9 cellular contexts compared by ENCODE assay signal in the genomic region with DNA sequence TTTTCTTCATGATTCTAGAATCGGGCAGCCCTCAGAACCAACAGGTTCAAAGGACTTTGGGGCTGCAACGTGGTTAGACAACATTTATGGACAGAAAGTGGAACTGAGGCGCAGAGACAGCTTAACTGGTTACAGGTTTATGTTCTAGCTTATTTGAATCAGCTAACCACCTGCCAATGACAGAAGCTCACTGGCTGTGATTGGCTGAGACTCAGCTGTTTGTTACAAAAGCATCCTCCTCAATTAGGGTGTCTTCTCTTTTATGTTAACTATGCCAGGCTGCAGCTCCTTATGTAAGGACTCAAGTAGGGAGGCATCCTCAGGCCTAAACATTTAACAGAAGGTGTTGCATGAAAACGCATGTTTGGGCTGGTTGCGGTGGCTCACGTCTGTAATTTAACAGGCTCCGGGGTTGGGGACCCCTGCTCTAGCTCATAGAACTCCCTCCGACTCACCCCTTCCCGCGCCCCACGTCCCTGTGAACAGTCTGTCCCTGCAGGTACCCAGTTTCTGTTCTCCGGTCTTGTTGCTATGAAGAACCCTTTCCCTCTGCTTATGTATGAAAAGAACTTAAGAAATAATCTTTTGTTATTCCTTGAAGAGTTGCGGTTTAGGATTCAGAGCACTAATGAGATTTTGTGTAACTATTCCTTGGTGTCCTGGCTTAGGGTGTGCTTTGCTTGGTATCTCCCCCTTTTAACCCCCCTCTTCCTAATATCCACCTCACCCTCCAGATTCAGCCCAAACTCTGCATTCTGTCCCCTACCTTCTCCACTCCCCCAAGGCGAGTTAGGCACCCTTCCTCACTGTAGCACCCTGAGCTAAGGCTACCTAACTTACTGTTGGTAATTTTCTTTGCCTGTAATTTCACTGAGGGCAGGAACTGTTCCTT. TPM values are rescaled to one million over a fixed set of nuclear protein-coding genes. Genes with fewer than 3 reads are reported as not detected.
DNase-seq lines count a peak whose midpoint lies in the region; ATAC-seq, FAIRE-seq and TF ChIP-seq lines count a peak whose summit lies in the region.
"Had no signal": no experiment of that assay in that cellular context is flagged by ENCODE, and none has a peak within 500 bp of the region (broad histone marks: within the 10 kb centered on the region; RNA-seq: fewer than 3 reads in every experiment).

No MANE protein-coding gene starts in this region.

- no peak for FAIRE-seq in HepG2 (lab: Jason Lieb, UNC)

- H3K4me3 ChIP-seq in HepG2 (replicated peaks in 1 of 3; ENCODE audit: insufficient read depth in 1 of 3, low read depth in 2 of 3, low read length in 3 of 3) (no peak overlapping the region), right lobe of liver (no peak overlapping the region), mesendoderm (ENCODE audit: low read length) (no peak overlapping the region), hepatocyte (no peak overlapping the region)

- no peak overlapping the region for H2BK5ac ChIP-seq in mesendoderm (ENCODE audit: low read length)

- H3K4me2 ChIP-seq in HepG2 (ENCODE audit: low read depth, low read length) = peak overlapping the region; percentile 96
- no peak overlapping the region for H3K4me2 ChIP-seq in mesendoderm (ENCODE audit: low read length)
- no peak overlapping the region for H3K4me2 ChIP-seq in hepatocyte

- H2AK5ac ChIP-seq in mesendoderm (ENCODE audit: low read length) = no peak overlapping the region

- no peak overlapping the region for H2AFZ ChIP-seq in HepG2 (ENCODE audit: low read length)
- H2AFZ ChIP-seq in hepatocyte = no peak overlapping the region

- H3K9me2 ChIP-seq in hepatocyte (replicated peaks; ENCODE audit: insufficient read depth) = no peaks in the 10 kb centered on the region

- no peak overlapping the region for H3K23ac ChIP-seq in mesendoderm (ENCODE audit: low read length)

- in situ Hi-C loops in HepG2 (cut with HindIII; ENCODE audit: extremely low pct_ligation_motif_present, low pct_unique_long_range_greater_than_20kb) = no loop called here

- no peaks in the 10 kb centered on the region for H3K27me3 Mint-ChIP-seq in activated naive CD8-positive, alpha-beta T cell

- TF ChIP-seq EP300 in HepG2 (IDR thresholded peaks at IDR 0.05; ENCODE audit: low read depth in 2 of 2, low read length in 2 of 2) (no peak), HepG2 (CRISPR knock-in tag; IDR thresholded peaks at IDR 0.05; ENCODE audit: borderline replicate concordance) (no peak)

- WGBS in HepG2 (ENCODE audit: low lambda C conversion rate) = 94% methylated on average over 14 of the region's 14 CpGs
- 93% methylated on average over 3 of the region's 14 CpGs for WGBS in right lobe of liver (ENCODE audit: insufficient coverage, low coverage, low lambda C conversion rate, missing lambda C conversion rate)
- no CpG with 5 or more reads among the region's 14 CpGs for WGBS in mesendoderm (ENCODE audit: extremely low coverage, insufficient coverage, low lambda C conversion rate)
- WGBS in hepatocyte (ENCODE audit: low lambda C conversion rate, missing lambda C conversion rate) = 97% methylated on average over 14 of the region's 14 CpGs

- H3K18ac ChIP-seq in mesendoderm (ENCODE audit: low read length) = no peak overlapping the region

- H3K4me1 Mint-ChIP-seq in activated naive CD8-positive, alpha-beta T cell (ENCODE audit: low read depth) = peaks cover 33% of the 10 kb centered on the region

- H3K56ac ChIP-seq in mesendoderm (ENCODE audit: low read length) = no peak overlapping the region

- no peak overlapping the region for H2BK120ac ChIP-seq in mesendoderm (ENCODE audit: low read depth, low read length)

- H4K20me1 ChIP-seq in HepG2 (ENCODE audit: insufficient read depth, low read length) (peaks cover 24% of the 10 kb centered on the region), hepatocyte (ENCODE audit: insufficient read depth, poor library complexity, severe bottlenecking) (peaks cover 20% of the 10 kb centered on the region)

- H3K9ac ChIP-seq in HepG2 (ENCODE audit: insufficient read depth, low read depth, low read length) = peak overlapping the region; percentile 88; the same call in 1 of the 2 replicates
- no peak overlapping the region for H3K9ac ChIP-seq in mesendoderm (ENCODE audit: low read length)

- no peaks in the 10 kb centered on the region for H3K36me3 ChIP-seq in HepG2 (replicated peaks in 1 of 2; ENCODE audit: control insufficient read depth in 1 of 2, insufficient read depth in 2 of 2, low read length in 2 of 2)
- H3K36me3 ChIP-seq in right lobe of liver = no peaks in the 10 kb centered on the region
- no peaks in the 10 kb centered on the region for H3K36me3 ChIP-seq in mesendoderm (ENCODE audit: control insufficient read depth, insufficient read depth, low read length)
- no peaks in the 10 kb centered on the region for H3K36me3 ChIP-seq in hepatocyte (replicated peaks; ENCODE audit: insufficient read depth, low read depth)

- H3K4me1 ChIP-seq in HepG2 (ENCODE audit: insufficient read depth, low read length) (peaks cover 87% of the 10 kb centered on the region), right lobe of liver (peaks cover 0 to 9% (median 3%) of the 10 kb centered on the region in 4 donors), mesendoderm (ENCODE audit: control insufficient read depth, low read depth, low read length) (peaks cover 2% of the 10 kb centered on the region), hepatocyte (ENCODE audit: insufficient read depth) (peaks cover 21% of the 10 kb centered on the region)

- H3K36me3 Mint-ChIP-seq in activated naive CD8-positive, alpha-beta T cell = no peaks in the 10 kb centered on the region

- DNase-seq in HepG2 (ENCODE audit: low spot score) = no peak
- DNase-seq in right lobe of liver = no peak
- no peak for DNase-seq in mesendoderm
- DNase-seq in hepatocyte (ENCODE audit: low spot score) = no peak
- DNase-seq in NCI-H524 treated with DMSO at 0.1 percent for 48 hours (lab: John Stamatoyannopoulos, UW) = no peak
- DNase-seq in stimulated activated naive CD4-positive, alpha-beta T cell (lab: John Stamatoyannopoulos, UW) = no peak

- H3K27ac Mint-ChIP-seq in activated naive CD8-positive, alpha-beta T cell = peak overlapping the region; percentile 83

- POLR2A ChIA-PET in HepG2 (lab: Yijun Ruan, JAX) = interaction anchor here (0.7 to 3.1 kb wide), 9 partner anchors 10 to 86 kb away, joined by 3 to 12 read pairs (median 6); partner anchors contain the start of gene DYNLT1

- ATAC-seq in HepG2 (no peak), right lobe of liver (no peak), GM18868 (IDR thresholded peaks at IDR 0.05; ENCODE audit: unreplicated experiment) (no peak)

- TF ChIP-seq CTCF in HepG2 (CRISPR knock-in tag; IDR thresholded peaks at IDR 0.05) = no peak
- TF ChIP-seq CTCF in right lobe of liver (IDR thresholded peaks at IDR 0.05) = no peak
- no peak for TF ChIP-seq CTCF in hepatocyte (IDR thresholded peaks at IDR 0.05; ENCODE audit: poor library complexity)

- H4K5ac ChIP-seq in mesendoderm (ENCODE audit: low read length) = no peak overlapping the region

- H3K79me2 ChIP-seq in HepG2 (ENCODE audit: insufficient read depth, low read length) (peaks cover 35% of the 10 kb centered on the region), mesendoderm (ENCODE audit: control insufficient read depth, insufficient read depth, low read length) (peaks cover 28% of the 10 kb centered on the region), hepatocyte (peaks cover 34% of the 10 kb centered on the region)

- no TSS peak for BruUV-seq in HepG2 (replicated peaks; lab: Mats Ljungman, UMichigan)

- CTCF ChIA-PET in HepG2 (lab: Yijun Ruan, JAX; ENCODE audit: low intra/inter-chr PET ratio, low total read pairs) = no interaction called here

- TF ChIP-seq RAD21 in HepG2 (CRISPR knock-in tag; IDR thresholded peaks at IDR 0.05) = no peak

- intact Hi-C loops in HepG2 (cut with micrococcal nuclease; ENCODE audit: unreplicated experiment) = no loop called here
- intact Hi-C loops in right lobe of liver (cut with DNase I) = no loop called here

- H4K8ac ChIP-seq in mesendoderm (ENCODE audit: low read depth, low read length) = no peak overlapping the region

- H2BK15ac ChIP-seq in mesendoderm (replicated peaks; ENCODE audit: low read depth) = no peak overlapping the region

- H3K79me1 ChIP-seq in mesendoderm (ENCODE audit: low read length) = peaks cover 19% of the 10 kb centered on the region

- H3K27ac ChIP-seq in HepG2 (ENCODE audit: extremely low read length, insufficient read depth, low read length) (peak overlapping the region; percentile 82), right lobe of liver (no peak overlapping the region), mesendoderm (ENCODE audit: low read depth, low read length) (no peak overlapping the region), hepatocyte (no peak overlapping the region)

- H3K4ac ChIP-seq in mesendoderm (ENCODE audit: low read depth, low read length) = peak overlapping the region; percentile 40

- H3K27me3 ChIP-seq in HepG2 (ENCODE audit: control insufficient read depth in 1 of 2, insufficient read depth in 2 of 2, low read length in 2 of 2) = no peaks in the 10 kb centered on the region
- H3K27me3 ChIP-seq in right lobe of liver = no peaks in the 10 kb centered on the region
- no peaks in the 10 kb centered on the region for H3K27me3 ChIP-seq in mesendoderm (ENCODE audit: insufficient read depth, low read length, poor library complexity)
- H3K27me3 ChIP-seq in hepatocyte = no peaks in the 10 kb centered on the region
- H3K27me3 ChIP-seq: testis had no signal

- H3K9me3 ChIP-seq in HepG2 (ENCODE audit: low read length) = no peaks in the 10 kb centered on the region
- H3K9me3 ChIP-seq in right lobe of liver = no peaks in the 10 kb centered on the region
- no peaks in the 10 kb centered on the region for H3K9me3 ChIP-seq in hepatocyte (ENCODE audit: low read depth)
- H3K9me3 ChIP-seq: testis had no signal

- peak overlapping the region; percentile 66 for H3K4me3 Mint-ChIP-seq in activated naive CD8-positive, alpha-beta T cell

- no peaks in the 10 kb centered on the region for H3K9me3 Mint-ChIP-seq in activated naive CD8-positive, alpha-beta T cell (ENCODE audit: low read depth)

- TF ChIP-seq POLR2A in HepG2 (IDR thresholded peaks at IDR 0.05; ENCODE audit: insufficient read depth in 1 of 2, low read depth in 2 of 2, low read length in 2 of 2) (no peak), right lobe of liver (IDR thresholded peaks at IDR 0.05) (no peak)

RNA-seq across cellular contexts. Expression of gene TMEM181, which starts 1.2 kb away (rescaled TPM):
- 42.1 and 59.1 TPM in 2 replicates for total RNA-seq in HepG2 (2016; rRNA removed; fragmentation: Illumina TruSeq; extraction: Trizol)
- total RNA-seq in HepG2 (2016; cell fraction: cytosol; rRNA removed; fragmentation: Illumina TruSeq; extraction: Trizol; ENCODE audit: low read depth) = 32.4 and 35.6 TPM in 2 replicates
- total RNA-seq in HepG2 (2016; cell fraction: insoluble cytoplasmic fraction; rRNA removed; fragmentation: Illumina TruSeq; extraction: Trizol) = 41.0 and 60.9 TPM in 2 replicates
- total RNA-seq in HepG2 (2016; cell fraction: membrane; rRNA removed; fragmentation: Illumina TruSeq; extraction: Trizol) = 29.2 and 32.9 TPM in 2 replicates
- total RNA-seq in HepG2 (2016; cell fraction: nucleus; rRNA removed; fragmentation: Illumina TruSeq; extraction: Trizol) = 66.4 and 75.5 TPM in 2 replicates
- polyA plus RNA-seq in HepG2 (2011; rRNA removed) = 105 and 108 TPM in 2 replicates
- polyA plus RNA-seq in HepG2 (2011; cell fraction: cytosol; rRNA removed) = 53.2 and 89.4 TPM in 2 replicates
- polyA plus RNA-seq in HepG2 (2011; cell fraction: nucleus; rRNA removed) = 65.7 and 85.9 TPM in 2 replicates
- polyA plus RNA-seq in HepG2 (2012) = 99.1 and 106 TPM in 2 replicates
- 2.2 and 2.6 TPM in 2 replicates for polyA plus RNA-seq in HepG2 (2016; cell fraction: cytosol; fragmentation: Illumina TruSeq; extraction: Trizol; ENCODE audit: low read depth)
- 31.8 and 32.9 TPM in 2 replicates for polyA plus RNA-seq in HepG2 (2016; cell fraction: insoluble cytoplasmic fraction; fragmentation: Illumina TruSeq; extraction: Trizol; ENCODE audit: low read depth)
- polyA plus RNA-seq in HepG2 (2016; cell fraction: membrane; fragmentation: Illumina TruSeq; extraction: Trizol; ENCODE audit: low read depth) = 8.5 and 9.3 TPM in 2 replicates
- polyA plus RNA-seq in HepG2 (2016; cell fraction: nucleus; fragmentation: Illumina TruSeq; extraction: Trizol; ENCODE audit: insufficient read depth, low read depth) = 140 and 144 TPM in 2 replicates
- 13.5 and 115 TPM in 2 replicates for polyA minus RNA-seq in HepG2 (2011; rRNA and poly(A)+ RNA removed; ENCODE audit: low replicate concordance)
- polyA minus RNA-seq in HepG2 (2011; cell fraction: cytosol; rRNA and poly(A)+ RNA removed) = 82.7 and 108 TPM in 2 replicates
- 78.4 and 93.9 TPM in 2 replicates for polyA minus RNA-seq in HepG2 (2011; cell fraction: nucleus; rRNA and poly(A)+ RNA removed)
- 10 to 100 TPM; 11.3 to 14.0 (median 12.5) TPM for total RNA-seq in right lobe of liver
- 9.1 TPM for polyA plus RNA-seq in mesendoderm (2013, experiment 1 of 2)
- 9.0 TPM for polyA plus RNA-seq in mesendoderm (2013, experiment 2 of 2)
- total RNA-seq in hepatocyte = 42.0 and 46.9 TPM in 2 replicates
- 17.9 and 20.0 TPM in 2 replicates for polyA plus RNA-seq in hepatocyte
